In genomic region chr21:18070392-18070791, GRCh38 we compare ENCODE assay signal across 25 cellular contexts.
"Had no signal": no experiment of that assay in that cellular context is flagged by ENCODE, and none has a peak within 500 bp of the region (broad histone marks: within the 10 kb centered on the region; RNA-seq: fewer than 3 reads in every experiment).

No MANE protein-coding gene starts in this region.

- H3K4me3 ChIP-seq: left lung, lower lobe of right lung, mucosa of descending colon, pancreas, prostate gland, skin epidermis, spleen, tibial nerve, uterus had no signal

- H3K27me3 ChIP-seq: left lung, pancreas, spleen, tibial nerve, uterus had no signal

- H3K9me3 ChIP-seq: left lung, lower lobe of right lung, mucosa of descending colon, pancreas, prostate gland, spleen, tibial nerve, uterus had no signal

- H3K27ac ChIP-seq: left lung, lower lobe of right lung, pancreas, prostate gland, skin epidermis, spleen, tibial nerve, uterus had no signal

- DNase-seq: hypothalamus; immature natural killer cell; kidney; left colon; left lung; lower lobe of right lung; midbrain; mucosa of descending colon; naive thymus-derived CD4-positive, alpha-beta T cell; pancreas; posterior cingulate gyrus; retina; right cardiac atrium; spleen; stimulated activated CD4-positive, alpha-beta T cell treated with anti-CD3 and anti-CD28 coated beads, Interleukin-4, amount 100 ng/mL, for 24 hours; stimulated activated naive CD4-positive, alpha-beta T cell; substantia nigra; uterus had no signal

- H3K4me1 ChIP-seq: left lung, lower lobe of right lung, pancreas, prostate gland, spleen, tibial nerve, uterus had no signal

- H3K36me3 ChIP-seq: left lung, lower lobe of right lung, pancreas, prostate gland, spleen, tibial nerve, uterus had no signal

- FAIRE-seq: islet of Langerhans, kidney, pancreas had no signal

- ATAC-seq: left colon; left lung; lower lobe of right lung; mucosa of descending colon; naive thymus-derived CD4-positive, alpha-beta T cell; natural killer cell treated with Interleukin-12 subunit alpha and Interleukin-12 subunit beta and Interleukin-15 and Interleukin-18, amount 100 ng/mL, for 72 hours; pancreas; right cardiac atrium; sciatic nerve; stimulated activated effector memory CD8-positive, alpha-beta T cell treated with anti-CD3 and anti-CD28 coated beads, Interleukin-12 subunit alpha, Interleukin-12 subunit beta, amount 100 ng/mL, for 72 hours had no signal
